1 cellular context compared by ENCODE assay signal in genomic region chr17:3137494-3137893, GRCh38.
TF ChIP-seq lines count a peak whose summit lies in the region.

No MANE protein-coding gene starts in this region.

TF ChIP-seq in HEK293, 187 proteins besides CTCF, POLR2A, EP300 and RAD21 (continued from another document):
- TF ChIP-seq, protein P1, sequence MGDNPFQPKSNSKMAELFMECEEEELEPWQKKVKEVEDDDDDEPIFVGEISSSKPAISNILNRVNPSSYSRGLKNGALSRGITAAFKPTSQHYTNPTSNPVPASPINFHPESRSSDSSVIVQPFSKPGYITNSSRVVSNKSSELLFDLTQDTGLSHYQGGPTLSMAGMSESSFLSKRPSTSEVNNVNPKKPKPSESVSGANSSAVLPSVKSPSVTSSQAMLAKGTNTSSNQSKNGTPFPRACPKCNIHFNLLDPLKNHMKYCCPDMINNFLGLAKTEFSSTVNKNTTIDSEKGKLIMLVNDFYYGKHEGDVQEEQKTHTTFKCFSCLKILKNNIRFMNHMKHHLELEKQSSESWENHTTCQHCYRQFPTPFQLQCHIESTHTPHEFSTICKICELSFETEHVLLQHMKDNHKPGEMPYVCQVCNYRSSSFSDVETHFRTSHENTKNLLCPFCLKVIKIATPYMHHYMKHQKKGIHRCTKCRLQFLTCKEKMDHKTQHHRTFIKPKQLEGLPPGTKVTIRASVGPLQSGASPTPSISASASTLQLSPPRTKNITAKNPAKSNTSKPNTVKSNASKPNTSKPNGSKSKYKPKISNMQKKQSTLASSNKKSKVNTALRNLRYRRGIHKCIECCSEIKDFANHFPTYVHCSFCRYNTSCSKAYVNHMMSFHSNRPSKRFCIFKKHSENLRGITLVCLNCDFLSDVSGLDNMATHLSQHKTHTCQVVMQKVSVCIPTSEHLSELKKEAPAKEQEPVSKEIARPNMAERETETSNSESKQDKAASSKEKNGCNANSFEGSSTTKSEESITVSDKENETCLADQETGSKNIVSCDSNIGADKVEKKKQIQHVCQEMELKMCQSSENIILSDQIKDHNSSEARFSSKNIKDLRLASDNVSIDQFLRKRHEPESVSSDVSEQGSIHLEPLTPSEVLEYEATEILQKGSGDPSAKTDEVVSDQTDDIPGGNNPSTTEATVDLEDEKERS (tag by site-specific recombination; IDR thresholded peaks at IDR 0.05) = 0 out of 2 replicates have a peak, but pooled peaks have one; percentile 65
